In the genomic region with DNA sequence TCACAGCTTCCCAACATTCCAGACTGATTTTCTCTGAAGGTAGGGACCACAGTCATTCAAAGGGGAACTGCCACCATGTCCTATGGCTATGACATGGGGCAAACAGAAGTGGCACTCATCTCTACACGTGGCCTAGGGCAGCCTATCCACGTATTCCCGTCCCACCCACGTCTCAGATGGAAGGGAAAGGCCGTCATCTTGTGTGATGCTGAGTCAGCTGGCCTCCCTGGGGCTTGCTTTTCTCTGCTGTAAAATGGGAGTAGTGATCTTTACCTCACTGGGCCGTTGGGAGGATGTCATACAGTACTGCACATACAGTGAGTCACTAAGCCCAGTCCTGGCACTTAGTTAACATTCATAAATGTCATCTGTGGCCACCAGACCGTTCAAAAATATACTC, we compare ENCODE assay signal across 8 cellular contexts.
DNase-seq lines count a peak whose midpoint lies in the region; ATAC-seq and TF ChIP-seq lines count a peak whose summit lies in the region.

No MANE protein-coding gene starts in this region.

- H3K27ac ChIP-seq in Karpas-422 (ENCODE audit: low read length), result no peak overlapping the region

- peaks cover 43% of the 10 kb centered on the region for H4K20me1 ChIP-seq in Karpas-422 (ENCODE audit: insufficient read depth, low read depth, low read length)

- no peak overlapping the region for H3K9ac ChIP-seq in Karpas-422 (ENCODE audit: low read length)

- H3K4me1 ChIP-seq in Karpas-422 (ENCODE audit: low read length), result no peaks in the 10 kb centered on the region

- H3K9me2 ChIP-seq in Karpas-422 (replicated peaks; ENCODE audit: insufficient read depth, low read length), result no peaks in the 10 kb centered on the region

- peak; percentile 29 for TF ChIP-seq POLR2A in GM18505 (IDR thresholded peaks at IDR 0.05; ENCODE audit: borderline replicate concordance, extremely low read depth, insufficient read depth, insufficient read length)

- H3K4me3 ChIP-seq in Karpas-422 (ENCODE audit: low read length), result no peak overlapping the region

- ATAC-seq in GM18505 (IDR thresholded peaks at IDR 0.05; ENCODE audit: unreplicated experiment) (no peak), esophagus mucosa (peak; percentile 56)

- H2AFZ ChIP-seq in Karpas-422 (ENCODE audit: low read length), result no peak overlapping the region

- H3K27me3 ChIP-seq in Karpas-422 (ENCODE audit: low read length), result no peaks in the 10 kb centered on the region

- no peaks in the 10 kb centered on the region for H3K36me3 ChIP-seq in Karpas-422 (ENCODE audit: insufficient read depth, low read length)

- peak; percentile 60 to 67 for DNase-seq in activated CD4-positive, alpha-beta T cell treated with anti-CD3 and anti-CD28 coated beads, Interleukin-2, amount 50 U/mL, for 4 hours
- peak in 2 of 3 experiments; percentile 30 to 55 for DNase-seq in stimulated activated CD4-positive, alpha-beta T cell treated with anti-CD3 and anti-CD28 coated beads, TNF-alpha, amount 100 ng/mL, for 4 hours (ENCODE audit: low read depth in 3 of 3)
- no peak for DNase-seq in Karpas-422
- DNase-seq in SHP77 treated with DMSO at 0.1 percent for 48 hours (lab: John Stamatoyannopoulos, UW), result no peak
- DNase-seq in DMS53 (lab: John Stamatoyannopoulos, UW), result no peak
- no peak for DNase-seq in pons (ENCODE audit: low spot score)

- H3K9me3 ChIP-seq in Karpas-422 (ENCODE audit: low read length), result no peaks in the 10 kb centered on the region

- H3K4me2 ChIP-seq in Karpas-422 (ENCODE audit: low read depth, low read length, poor library complexity, severe bottlenecking), result no peak overlapping the region

- no peaks in the 10 kb centered on the region for H3K79me2 ChIP-seq in Karpas-422 (ENCODE audit: low read length)

Comparison
In these comparisons a context has a peak if more than half of its experiments do, and no peak if none do; other contexts are left out.
1. DNase-seq: peak in activated CD4-positive, alpha-beta T cell treated with anti-CD3 and anti-CD28 coated beads, Interleukin-2, amount 50 U/mL, for 4 hours (2 of 2) and stimulated activated CD4-positive, alpha-beta T cell treated with anti-CD3 and anti-CD28 coated beads, TNF-alpha, amount 100 ng/mL, for 4 hours (2 of 3); none in Karpas-422 (single experiment), SHP77 treated with DMSO at 0.1 percent for 48 hours (single experiment), DMS53 (single experiment) and pons (single experiment).